21 cellular contexts compared by ENCODE assay signal in the genomic region with DNA sequence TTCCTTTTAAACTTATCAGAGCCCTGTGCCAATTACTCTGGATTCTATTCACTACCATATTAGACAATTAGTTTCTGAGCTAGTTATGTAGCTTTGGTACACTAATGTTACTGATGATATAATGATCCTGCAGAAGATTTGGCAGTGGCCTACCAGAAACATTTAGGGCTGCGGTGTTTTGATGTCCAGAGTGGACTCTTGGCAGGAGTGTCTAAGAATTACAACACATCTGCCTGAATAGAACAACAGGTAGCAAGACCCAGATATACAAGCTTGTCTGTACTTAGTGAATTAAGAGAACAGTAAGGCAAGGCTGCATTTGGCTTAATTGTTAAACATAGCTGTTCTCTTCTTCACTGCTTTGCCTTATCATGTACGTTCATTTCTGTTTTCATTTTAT.
DNase-seq lines count a peak whose midpoint lies in the region; ATAC-seq and TF ChIP-seq lines count a peak whose summit lies in the region.
"Had no signal": no experiment of that assay in that cellular context is flagged by ENCODE, and none has a peak within 500 bp of the region (broad histone marks: within the 10 kb centered on the region; RNA-seq: fewer than 3 reads in every experiment).

No MANE protein-coding gene starts in this region.

- H3K4me2 ChIP-seq in GM23338 (no peak overlapping the region), OCI-LY1 (ENCODE audit: low read length) (peak overlapping the region; percentile 34; the same call in 1 of the 2 replicates), hepatocyte (no peak overlapping the region)

- H2AFZ ChIP-seq in GM23338, result peak overlapping the region; percentile 98
- H2AFZ ChIP-seq in OCI-LY1 (ENCODE audit: low read length), result no peak overlapping the region
- H2AFZ ChIP-seq in hepatocyte, result peak overlapping the region; percentile 5

- no peaks in the 10 kb centered on the region for H3K27me3 Mint-ChIP-seq in GM23338 (ENCODE audit: insufficient read depth, low read depth, poor library complexity)

- H3K27ac ChIP-seq in GM23338 (ENCODE audit: low read depth), result no peak overlapping the region
- H3K27ac ChIP-seq in OCI-LY1 (ENCODE audit: low read depth, low read length, poor library complexity, severe bottlenecking), result peak overlapping the region; percentile 93
- H3K27ac ChIP-seq in hepatocyte, result peak overlapping the region; percentile 63
- H3K27ac ChIP-seq: C4-2B, Peyer's patch had no signal

- H3K9me3 Mint-ChIP-seq in GM23338, result no peaks in the 10 kb centered on the region

- TF ChIP-seq CTCF in GM23338 (conservative IDR thresholded peaks at IDR 0.05; ENCODE audit: low read depth in 2 of 2), result no peak
- TF ChIP-seq CTCF in OCI-LY1 (IDR thresholded peaks at IDR 0.05; ENCODE audit: low read length), result no peak
- no peak for TF ChIP-seq CTCF in hepatocyte (IDR thresholded peaks at IDR 0.05; ENCODE audit: poor library complexity)
- TF ChIP-seq CTCF in omental fat pad (IDR thresholded peaks at IDR 0.05), result no peak

- H3K27me3 ChIP-seq in GM23338 (ENCODE audit: insufficient read depth), result no peaks in the 10 kb centered on the region
- H3K27me3 ChIP-seq in OCI-LY1 (ENCODE audit: insufficient read depth, low read length), result no peaks in the 10 kb centered on the region
- H3K27me3 ChIP-seq in hepatocyte, result no peaks in the 10 kb centered on the region
- H3K27me3 ChIP-seq: MG63, Peyer's patch had no signal

- H3K36me3 ChIP-seq in GM23338 (ENCODE audit: insufficient read depth) (no peaks in the 10 kb centered on the region), OCI-LY1 (ENCODE audit: insufficient read depth, low read length) (no peaks in the 10 kb centered on the region), hepatocyte (replicated peaks; ENCODE audit: insufficient read depth, low read depth) (no peaks in the 10 kb centered on the region)
- H3K36me3 ChIP-seq: MG63, Peyer's patch had no signal

- peaks cover 5% of the 10 kb centered on the region; the same call in 1 of the 2 replicates for H3K4me1 ChIP-seq in GM23338 (ENCODE audit: insufficient read depth)
- peaks cover 57% of the 10 kb centered on the region for H3K4me1 ChIP-seq in OCI-LY1 (ENCODE audit: insufficient read depth, low read length, severe bottlenecking)
- H3K4me1 ChIP-seq in hepatocyte (ENCODE audit: insufficient read depth), result no peaks in the 10 kb centered on the region
- H3K4me1 ChIP-seq: Caco-2, Peyer's patch had no signal

- peaks cover 8% of the 10 kb centered on the region; the same call in 2 of the 3 replicates for H3K4me1 Mint-ChIP-seq in GM23338

- WGBS in hepatocyte (ENCODE audit: low lambda C conversion rate, missing lambda C conversion rate), result 86% methylated on average over 2 of the region's 2 CpGs

- H3K9me2 ChIP-seq in GM23338 (ENCODE audit: insufficient read depth) (no peaks in the 10 kb centered on the region), OCI-LY1 (ENCODE audit: low read depth, low read length) (no peaks in the 10 kb centered on the region), hepatocyte (replicated peaks; ENCODE audit: insufficient read depth) (no peaks in the 10 kb centered on the region)

- DNase-seq in GM23338 (ENCODE audit: low spot score) (no peak), hepatocyte (ENCODE audit: low spot score) (no peak), omental fat pad (ENCODE audit: low spot score) (no peak), SK-N-DZ (ENCODE audit: low spot score) (no peak), HK-2 (ENCODE audit: unreplicated experiment) (no peak)
- DNase-seq: Caco-2; CD8-positive, alpha-beta T cell; KBM-7; MG63; NCI-H1105 treated with DMSO at 0.1 percent for 48 hours; NCI-H146; NCI-H1930; NCI-H2107; NCI-H446; OCI-M1; Peyer's patch; SIG-M5 had no signal

- H4K20me1 ChIP-seq in GM23338 (replicated peaks; ENCODE audit: insufficient read depth) (no peaks in the 10 kb centered on the region), OCI-LY1 (ENCODE audit: insufficient read depth, low read length) (no peaks in the 10 kb centered on the region), hepatocyte (ENCODE audit: insufficient read depth, poor library complexity, severe bottlenecking) (no peaks in the 10 kb centered on the region)

- H3K36me3 Mint-ChIP-seq in GM23338 (ENCODE audit: low read depth), result no peaks in the 10 kb centered on the region
- H3K36me3 Mint-ChIP-seq: CD8-positive, alpha-beta T cell had no signal

- ATAC-seq in GM23338, result no peak
- peak; percentile 78 for ATAC-seq in omental fat pad (ENCODE audit: low FRiP score)
- no peak for ATAC-seq in HG03457 (IDR thresholded peaks at IDR 0.05; ENCODE audit: unreplicated experiment)
- ATAC-seq: CD8-positive, alpha-beta T cell; SK-N-SH treated with all-trans-retinoic acid at 6 μM for 48 hours had no signal

- H3F3A ChIP-seq in GM23338 (replicated peaks; ENCODE audit: low read depth), result no peaks in the 10 kb centered on the region
- no peaks in the 10 kb centered on the region for H3F3A ChIP-seq in OCI-LY1 (ENCODE audit: insufficient read depth, low read length)

- H3K4me3 ChIP-seq in GM23338 (no peak overlapping the region), OCI-LY1 (ENCODE audit: low read depth, low read length, poor library complexity, severe bottlenecking) (no peak overlapping the region), hepatocyte (no peak overlapping the region)
- H3K4me3 ChIP-seq: MG63, Peyer's patch had no signal

- peak overlapping the region; percentile 65 for H3K9ac ChIP-seq in OCI-LY1 (ENCODE audit: low read length)

- H3K27ac Mint-ChIP-seq in GM23338, result no peak overlapping the region
- H3K27ac Mint-ChIP-seq: CD8-positive, alpha-beta T cell had no signal

- no peaks in the 10 kb centered on the region for H3K79me2 ChIP-seq in GM23338 (replicated peaks; ENCODE audit: insufficient read depth)
- no peaks in the 10 kb centered on the region for H3K79me2 ChIP-seq in OCI-LY1 (ENCODE audit: insufficient read depth, low read length)
- no peaks in the 10 kb centered on the region for H3K79me2 ChIP-seq in hepatocyte

- no peak overlapping the region for H3K4me3 Mint-ChIP-seq in GM23338
- H3K4me3 Mint-ChIP-seq: CD8-positive, alpha-beta T cell had no signal

- peaks cover 2% of the 10 kb centered on the region; the same call in 1 of the 2 replicates for H3K9me3 ChIP-seq in OCI-LY1 (ENCODE audit: low read length)
- no peaks in the 10 kb centered on the region for H3K9me3 ChIP-seq in hepatocyte (ENCODE audit: low read depth)
- H3K9me3 ChIP-seq: Caco-2, MG63, Peyer's patch had no signal

TF ChIP-seq in GM23338, 12 proteins besides CTCF, POLR2A, EP300 and RAD21 (continues in another document):
- TF ChIP-seq STAT1 (IDR thresholded peaks at IDR 0.05; ENCODE audit: unreplicated experiment), result no peak
- TF ChIP-seq, protein P1, sequence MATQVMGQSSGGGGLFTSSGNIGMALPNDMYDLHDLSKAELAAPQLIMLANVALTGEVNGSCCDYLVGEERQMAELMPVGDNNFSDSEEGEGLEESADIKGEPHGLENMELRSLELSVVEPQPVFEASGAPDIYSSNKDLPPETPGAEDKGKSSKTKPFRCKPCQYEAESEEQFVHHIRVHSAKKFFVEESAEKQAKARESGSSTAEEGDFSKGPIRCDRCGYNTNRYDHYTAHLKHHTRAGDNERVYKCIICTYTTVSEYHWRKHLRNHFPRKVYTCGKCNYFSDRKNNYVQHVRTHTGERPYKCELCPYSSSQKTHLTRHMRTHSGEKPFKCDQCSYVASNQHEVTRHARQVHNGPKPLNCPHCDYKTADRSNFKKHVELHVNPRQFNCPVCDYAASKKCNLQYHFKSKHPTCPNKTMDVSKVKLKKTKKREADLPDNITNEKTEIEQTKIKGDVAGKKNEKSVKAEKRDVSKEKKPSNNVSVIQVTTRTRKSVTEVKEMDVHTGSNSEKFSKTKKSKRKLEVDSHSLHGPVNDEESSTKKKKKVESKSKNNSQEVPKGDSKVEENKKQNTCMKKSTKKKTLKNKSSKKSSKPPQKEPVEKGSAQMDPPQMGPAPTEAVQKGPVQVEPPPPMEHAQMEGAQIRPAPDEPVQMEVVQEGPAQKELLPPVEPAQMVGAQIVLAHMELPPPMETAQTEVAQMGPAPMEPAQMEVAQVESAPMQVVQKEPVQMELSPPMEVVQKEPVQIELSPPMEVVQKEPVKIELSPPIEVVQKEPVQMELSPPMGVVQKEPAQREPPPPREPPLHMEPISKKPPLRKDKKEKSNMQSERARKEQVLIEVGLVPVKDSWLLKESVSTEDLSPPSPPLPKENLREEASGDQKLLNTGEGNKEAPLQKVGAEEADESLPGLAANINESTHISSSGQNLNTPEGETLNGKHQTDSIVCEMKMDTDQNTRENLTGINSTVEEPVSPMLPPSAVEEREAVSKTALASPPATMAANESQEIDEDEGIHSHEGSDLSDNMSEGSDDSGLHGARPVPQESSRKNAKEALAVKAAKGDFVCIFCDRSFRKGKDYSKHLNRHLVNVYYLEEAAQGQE (IDR thresholded peaks at IDR 0.05; ENCODE audit: unreplicated experiment), result no peak
- no peak for TF ChIP-seq ZNF114 (CRISPR knock-in tag; IDR thresholded peaks at IDR 0.05)
- no peak for TF ChIP-seq POLR2AphosphoS5 (IDR thresholded peaks at IDR 0.05; ENCODE audit: low read depth)
- no peak for TF ChIP-seq NANOG (IDR thresholded peaks at IDR 0.05; ENCODE audit: borderline replicate concordance)
- TF ChIP-seq, protein P2, sequence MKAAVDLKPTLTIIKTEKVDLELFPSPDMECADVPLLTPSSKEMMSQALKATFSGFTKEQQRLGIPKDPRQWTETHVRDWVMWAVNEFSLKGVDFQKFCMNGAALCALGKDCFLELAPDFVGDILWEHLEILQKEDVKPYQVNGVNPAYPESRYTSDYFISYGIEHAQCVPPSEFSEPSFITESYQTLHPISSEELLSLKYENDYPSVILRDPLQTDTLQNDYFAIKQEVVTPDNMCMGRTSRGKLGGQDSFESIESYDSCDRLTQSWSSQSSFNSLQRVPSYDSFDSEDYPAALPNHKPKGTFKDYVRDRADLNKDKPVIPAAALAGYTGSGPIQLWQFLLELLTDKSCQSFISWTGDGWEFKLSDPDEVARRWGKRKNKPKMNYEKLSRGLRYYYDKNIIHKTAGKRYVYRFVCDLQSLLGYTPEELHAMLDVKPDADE (IDR thresholded peaks at IDR 0.05), result no peak
- TF ChIP-seq CREB1 (CRISPR knock-in tag; IDR thresholded peaks at IDR 0.05; ENCODE audit: low read depth), result no peak
- TF ChIP-seq JUNB (IDR thresholded peaks at IDR 0.05; ENCODE audit: unreplicated experiment), result no peak
